ENCODE assay signal across 9 cellular contexts in genomic region chr6:169326067-169326799, GRCh38.
DNase-seq lines count a peak whose midpoint lies in the region; ATAC-seq and TF ChIP-seq lines count a peak whose summit lies in the region.
"Had no signal": no experiment of that assay in that cellular context is flagged by ENCODE, and none has a peak within 500 bp of the region (broad histone marks: within the 10 kb centered on the region; RNA-seq: fewer than 3 reads in every experiment).

No MANE protein-coding gene starts in this region.

- H4K20me1 ChIP-seq in GM23248 (ENCODE audit: insufficient read depth), result no peaks in the 10 kb centered on the region

- H2AFZ ChIP-seq in GM23248 (no peak overlapping the region), trophoblast cell (ENCODE audit: insufficient read depth, low read length, poor library complexity) (no peak overlapping the region)

- no peaks in the 10 kb centered on the region for H3K79me2 ChIP-seq in GM23248 (ENCODE audit: insufficient read depth)
- no peaks in the 10 kb centered on the region for H3K79me2 ChIP-seq in trophoblast cell (ENCODE audit: control insufficient read depth, insufficient read depth, low read length, poor library complexity)

- no peak overlapping the region for H2BK120ac ChIP-seq in trophoblast cell (ENCODE audit: insufficient read depth, low read length, poor library complexity)

- H3K14ac ChIP-seq in trophoblast cell (ENCODE audit: low read length), result no peak overlapping the region

- no peaks in the 10 kb centered on the region for H3K9me2 ChIP-seq in GM23248 (ENCODE audit: insufficient read depth)

- H3K9me3 ChIP-seq in GM23248 (ENCODE audit: low read depth) (no peaks in the 10 kb centered on the region), trophoblast cell (ENCODE audit: insufficient read depth, low read depth, low read length) (no peaks in the 10 kb centered on the region)

- intact Hi-C loops in dorsolateral prefrontal cortex (cut with DNase I), result loop anchor here in 1 of 2 donors (5.0 kb wide), 2 partner anchors 114 to 369 kb away; no protein-coding TSS in a partner anchor

- H3K27me3 ChIP-seq in GM23248 (replicated peaks; ENCODE audit: insufficient read depth) (no peaks in the 10 kb centered on the region), dorsolateral prefrontal cortex (peaks cover 0 to 5% (median 0%) of the 10 kb centered on the region in 45 donors), trophoblast cell (ENCODE audit: insufficient read depth, low read length) (no peaks in the 10 kb centered on the region)

- ATAC-seq in GM19351 (IDR thresholded peaks at IDR 0.05; ENCODE audit: unreplicated experiment), result no peak
- ATAC-seq in GM18520 (IDR thresholded peaks at IDR 0.05; ENCODE audit: unreplicated experiment), result no peak
- ATAC-seq in HG02642 (IDR thresholded peaks at IDR 0.05; ENCODE audit: poor library complexity, unreplicated experiment), result no peak
- ATAC-seq: stimulated activated naive CD8-positive, alpha-beta T cell treated with anti-CD3 and anti-CD28 coated beads, Interleukin-15, amount 100 ng/mL, for 72 hours had no signal

- 92 to 94% methylated on average over 26 to 27 of the region's 27 CpGs for WGBS in GM23248 (ENCODE audit: low coverage in 1 of 2, low lambda C conversion rate in 2 of 2, missing lambda C conversion rate in 2 of 2), 2 experiments
- WGBS in trophoblast cell (ENCODE audit: extremely low coverage, insufficient coverage, insufficient read length), result no CpG with 5 or more reads among the region's 27 CpGs

- in situ Hi-C loops in GM23248 (cut with MboI), result no loop called here

- no peak overlapping the region for H4K8ac ChIP-seq in trophoblast cell (ENCODE audit: low read depth, low read length)

- no peak overlapping the region for H2BK5ac ChIP-seq in trophoblast cell (ENCODE audit: low read depth, low read length, poor library complexity)

- no peak overlapping the region for H3K18ac ChIP-seq in trophoblast cell (ENCODE audit: low read length)

- no peak overlapping the region for H3K4ac ChIP-seq in trophoblast cell (ENCODE audit: low read depth, low read length)

- H3K4me1 ChIP-seq in GM23248 (ENCODE audit: insufficient read depth) (peaks cover 4% of the 10 kb centered on the region; the same call in 1 of the 2 replicates), trophoblast cell (ENCODE audit: control insufficient read depth in 1 of 2, insufficient read depth in 2 of 2, low read length in 2 of 2) (no peaks in the 10 kb centered on the region)

- H3K79me1 ChIP-seq in trophoblast cell (ENCODE audit: low read length), result no peaks in the 10 kb centered on the region

- H3K36me3 ChIP-seq in GM23248 (ENCODE audit: low read depth) (no peaks in the 10 kb centered on the region), trophoblast cell (ENCODE audit: control insufficient read depth in 1 of 2, insufficient read depth in 2 of 2, low read length in 2 of 2) (no peaks in the 10 kb centered on the region)

- DNase-seq in GM23248 (peak; percentile 29), NCI-H146 treated with DMSO at 0.1 percent for 48 hours (lab: John Stamatoyannopoulos, UW; ENCODE audit: unreplicated experiment) (peak; percentile 60), dorsolateral prefrontal cortex (peak in 6 of 10 donors; percentile 25 to 75 (median 44)), trophoblast cell (peak in 1 of 2 donors; percentile 13), 8988T (no peak)
- DNase-seq: stimulated activated naive CD8-positive, alpha-beta T cell treated with anti-CD3 and anti-CD28 coated beads, Interleukin-15, amount 100 ng/mL, for 72 hours had no signal

- H2AK5ac ChIP-seq in trophoblast cell (ENCODE audit: low read length), result peak overlapping the region; percentile 57

- peak in 52 of 56 donors; percentile 18 to 73 (median 45) for TF ChIP-seq CTCF in dorsolateral prefrontal cortex (IDR thresholded peaks at IDR 0.05 in 54 of 56, conservative IDR thresholded peaks at IDR 0.05 in 2 of 56; ENCODE audit: low read depth in 1 of 56, partially characterized antibody in 56 of 56)

- H3K23ac ChIP-seq in trophoblast cell (ENCODE audit: low read length), result no peak overlapping the region

- no peak overlapping the region for H4K12ac ChIP-seq in trophoblast cell (ENCODE audit: low read depth, low read length)

- H3F3A ChIP-seq in GM23248 (ENCODE audit: insufficient read depth), result peaks cover 9% of the 10 kb centered on the region; the same call in 1 of the 2 replicates

- H3K4me2 ChIP-seq in GM23248 (ENCODE audit: unreplicated experiment) (no peak overlapping the region), trophoblast cell (ENCODE audit: low read length) (no peak overlapping the region)

- H3K9ac ChIP-seq in GM23248 (no peak overlapping the region), trophoblast cell (ENCODE audit: low read length) (no peak overlapping the region)

- no peak overlapping the region for H3K4me3 ChIP-seq in GM23248
- H3K4me3 ChIP-seq in dorsolateral prefrontal cortex, result no peak overlapping the region
- no peak overlapping the region for H3K4me3 ChIP-seq in trophoblast cell (ENCODE audit: low read depth, low read length)

- H4K91ac ChIP-seq in trophoblast cell (ENCODE audit: low read depth, low read length), result no peak overlapping the region

- H3K27ac ChIP-seq in GM23248 (no peak overlapping the region), dorsolateral prefrontal cortex (no peak overlapping the region), trophoblast cell (ENCODE audit: low read depth, low read length) (no peak overlapping the region)

- no peak overlapping the region for H2BK12ac ChIP-seq in trophoblast cell (ENCODE audit: low read length)
